Comparison of ENCODE assay signal across 1 cellular context in genomic region chr17:44384823-44385286, GRCh38.
TF ChIP-seq lines count a peak whose summit lies in the region.

No MANE protein-coding gene starts in this region.

TF ChIP-seq in liver, 16 proteins besides CTCF, POLR2A, EP300 and RAD21 (continued from another document):
- no peak for TF ChIP-seq REST (IDR thresholded peaks at IDR 0.05)
- no peak for TF ChIP-seq MAX (IDR thresholded peaks at IDR 0.05)
- TF ChIP-seq SP1 (IDR thresholded peaks at IDR 0.05) = no peak
- TF ChIP-seq ATF3 (IDR thresholded peaks at IDR 0.05) = no peak
- no peak for TF ChIP-seq JUND (IDR thresholded peaks at IDR 0.05)
- no peak for TF ChIP-seq EGR1 (IDR thresholded peaks at IDR 0.05; ENCODE audit: low read depth in 2 of 2)
- TF ChIP-seq NR2F2 (IDR thresholded peaks at IDR 0.05) = no peak
- TF ChIP-seq ZBTB33 (IDR thresholded peaks at IDR 0.05) = no peak
- TF ChIP-seq RXRA (IDR thresholded peaks at IDR 0.05) = no peak
